ENCODE assay signal across 19 cellular contexts in the genomic region with DNA sequence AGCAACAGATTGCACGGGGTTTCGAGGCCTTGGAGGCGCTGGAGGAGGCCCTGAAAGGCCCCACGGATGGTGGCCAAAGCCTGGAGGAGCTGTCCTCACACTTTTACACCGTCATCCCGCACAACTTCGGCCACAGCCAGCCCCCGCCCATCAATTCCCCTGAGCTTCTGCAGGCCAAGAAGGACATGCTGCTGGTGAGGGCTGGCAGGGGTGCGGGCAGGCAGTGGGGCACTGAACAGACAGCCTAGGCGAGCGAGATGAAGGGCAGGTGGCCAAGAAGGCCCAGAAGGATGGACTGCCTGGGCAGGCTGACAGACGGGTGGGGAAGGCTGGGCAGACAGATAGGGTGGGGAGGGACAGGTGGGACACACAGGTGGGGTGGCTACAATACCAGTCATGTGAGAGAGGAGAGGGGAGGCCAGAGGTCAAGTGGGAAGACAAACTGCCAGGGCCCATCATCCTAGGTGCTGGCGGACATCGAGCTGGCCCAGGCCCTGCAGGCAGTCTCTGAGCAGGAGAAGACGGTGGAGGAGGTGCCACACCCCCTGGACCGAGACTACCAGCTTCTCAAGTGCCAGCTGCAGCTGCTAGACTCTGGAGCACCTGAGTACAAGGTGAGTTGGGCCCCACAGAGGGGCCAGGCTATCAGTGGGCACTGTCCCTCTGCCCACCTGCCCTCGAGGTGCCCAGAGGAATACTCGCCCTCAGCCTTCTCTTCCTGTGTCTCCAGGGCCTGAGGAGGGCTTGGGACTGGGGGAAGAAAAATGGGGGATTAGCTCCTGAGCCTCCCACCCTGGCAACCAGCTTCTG. TPM values are rescaled to one million over a fixed set of nuclear protein-coding genes. Genes with fewer than 3 reads are reported as not detected.
"Had no signal": no experiment of that assay in that cellular context is flagged by ENCODE, and none has a peak within 500 bp of the region (broad histone marks: within the 10 kb centered on the region; RNA-seq: fewer than 3 reads in every experiment).

No MANE protein-coding gene starts in this region.

- H3K9me3 ChIP-seq: colonic mucosa, mucosa of descending colon, pancreas, SK-N-SH, thyroid gland had no signal

- H3K36me3 ChIP-seq: colonic mucosa, pancreas, thyroid gland had no signal

- H3K27ac Mint-ChIP-seq: activated B cell treated with CpG ODN at 0.5 μM for 24 hours; activated CD8-positive, alpha-beta T cell treated with anti-CD3 and anti-CD28 coated beads for 36 hours had no signal

- H3K9me3 Mint-ChIP-seq: activated B cell treated with CpG ODN at 0.5 μM for 24 hours; activated CD8-positive, alpha-beta T cell treated with anti-CD3 and anti-CD28 coated beads for 36 hours; brain; naive B cell; T-helper 2 cell treated with Interferon-gamma antibody and Interleukin-4, amounts not matched to agents 5 μg/mL and 100 μg/mL, for 36 hours had no signal

- H3K27me3 ChIP-seq: colonic mucosa, pancreas, thyroid gland had no signal

- DNase-seq: activated B cell treated with CpG ODN at 0.5 μM for 24 hours; activated CD4-positive, alpha-beta T cell treated with anti-CD3 and anti-CD28 coated beads for 4 hours; activated CD8-positive, alpha-beta T cell treated with anti-CD3 and anti-CD28 coated beads for 36 hours; activated T-cell treated with anti-CD3 and anti-CD28 coated beads, Interleukin-2, amount 50 U/mL, for 48 hours; central memory CD4-positive, alpha-beta T cell; colonic mucosa; erythroblast; mesenchymal stem cell; mucosa of descending colon; naive B cell; SK-N-SH; stimulated activated CD8-positive, alpha-beta memory T cell treated with anti-CD3 and anti-CD28 coated beads, Interleukin-4, amount 100 ng/mL, for 48 hours; stimulated activated naive CD4-positive, alpha-beta T cell treated with Interleukin-2 at 50 U/mL for 16 hours; thyroid gland had no signal

- H3K27me3 Mint-ChIP-seq: activated B cell treated with CpG ODN at 0.5 μM for 24 hours; activated CD8-positive, alpha-beta T cell treated with anti-CD3 and anti-CD28 coated beads for 36 hours; naive B cell had no signal

- H3K4me3 ChIP-seq: colonic mucosa, mucosa of descending colon, pancreas, thyroid gland had no signal

- ATAC-seq: activated CD8-positive, alpha-beta T cell treated with anti-CD3 and anti-CD28 coated beads for 36 hours; mucosa of descending colon; pancreas had no signal

- H3K4me3 Mint-ChIP-seq: activated B cell treated with CpG ODN at 0.5 μM for 24 hours; activated CD8-positive, alpha-beta T cell treated with anti-CD3 and anti-CD28 coated beads for 36 hours; brain; T-helper 2 cell treated with Interferon-gamma antibody and Interleukin-4, amounts not matched to agents 5 μg/mL and 100 μg/mL, for 36 hours had no signal

- H3K36me3 Mint-ChIP-seq: brain had no signal

- H3K27ac ChIP-seq: colonic mucosa, pancreas, thyroid gland had no signal

RNA-seq across cellular contexts. Expression of a gene that starts 9.9 kb away (rescaled TPM):
- total RNA-seq: activated B cell treated with CpG ODN at 0.5 μM for 24 hours; activated CD8-positive, alpha-beta T cell treated with anti-CD3 and anti-CD28 coated beads for 36 hours; colonic mucosa; renal cortical epithelial cell; urinary bladder had no signal
